ENCODE assay signal across 23 cellular contexts in genomic region chr9:134004131-134004873, GRCh38.
"Had no signal": no experiment of that assay in that cellular context is flagged by ENCODE, and none has a peak within 500 bp of the region (broad histone marks: within the 10 kb centered on the region; RNA-seq: fewer than 3 reads in every experiment).

No MANE protein-coding gene starts in this region.

- H3K9me3 Mint-ChIP-seq: activated naive CD4-positive, alpha-beta T cell treated with anti-CD3 and anti-CD28 coated beads, Interleukin-2, amount 50 U/mL, for 72 hours; immature natural killer cell; mesothelial cell of epicardium; naive thymus-derived CD8-positive, alpha-beta T cell; T-helper 2 cell treated with Interferon-gamma antibody and Interleukin-4, amounts not matched to agents 5 μg/mL and 100 μg/mL, for 36 hours had no signal

- H3K27me3 ChIP-seq: brain microvascular endothelial cell, hepatocyte, upper lobe of left lung had no signal

- H3K4me1 ChIP-seq: esophagus muscularis mucosa, upper lobe of left lung had no signal

- H3K27ac Mint-ChIP-seq: activated CD8-positive, alpha-beta T cell treated with anti-CD3 and anti-CD28 coated beads, Interleukin-2, amount 10 ng/mL, durations not matched to agents 7 days and 5 days; activated naive CD4-positive, alpha-beta T cell treated with anti-CD3 and anti-CD28 coated beads, Interleukin-2, amount 50 U/mL, for 72 hours; immature natural killer cell; mesothelial cell of epicardium; T-cell; T-helper 2 cell treated with Interferon-gamma antibody and Interleukin-4, amounts not matched to agents 5 μg/mL and 100 μg/mL, for 36 hours had no signal

- H3K9me3 ChIP-seq: esophagus muscularis mucosa, upper lobe of left lung had no signal

- H3K36me3 ChIP-seq: brain microvascular endothelial cell, esophagus muscularis mucosa, upper lobe of left lung, WERI-Rb-1 had no signal

- H2AFZ ChIP-seq: hepatocyte had no signal

- H3K4me3 Mint-ChIP-seq: activated CD8-positive, alpha-beta T cell treated with anti-CD3 and anti-CD28 coated beads, Interleukin-2, amount 10 ng/mL, durations not matched to agents 7 days and 5 days; immature natural killer cell; mesothelial cell of epicardium; naive thymus-derived CD8-positive, alpha-beta T cell; T-cell; T-helper 2 cell treated with Interferon-gamma antibody and Interleukin-4, amounts not matched to agents 5 μg/mL and 100 μg/mL, for 36 hours had no signal

- H3K79me2 ChIP-seq: hepatocyte had no signal

- H3K4me1 Mint-ChIP-seq: immature natural killer cell; naive thymus-derived CD8-positive, alpha-beta T cell; T-cell had no signal

- FAIRE-seq: frontal cortex, TTC549 had no signal

- H3K36me3 Mint-ChIP-seq: activated naive CD4-positive, alpha-beta T cell treated with anti-CD3 and anti-CD28 coated beads, Interleukin-2, amount 50 U/mL, for 72 hours; immature natural killer cell; mesothelial cell of epicardium; naive thymus-derived CD8-positive, alpha-beta T cell; T-cell had no signal

- ATAC-seq: activated CD8-positive, alpha-beta T cell treated with anti-CD3 and anti-CD28 coated beads, Interleukin-2, amount 10 ng/mL, durations not matched to agents 7 days and 5 days; activated naive CD4-positive, alpha-beta T cell treated with anti-CD3 and anti-CD28 coated beads, Interleukin-2, amount 50 U/mL, for 72 hours; left ventricle myocardium superior; naive thymus-derived CD8-positive, alpha-beta T cell; stimulated activated naive CD8-positive, alpha-beta T cell treated with anti-CD3 and anti-CD28 coated beads, Interleukin-15, Interleukin-2, amounts not matched to agents 100 U/mL and 50 U/mL, for 24 hours; T-cell had no signal

- H3K27ac ChIP-seq: brain microvascular endothelial cell, esophagus muscularis mucosa, hepatocyte, upper lobe of left lung, WERI-Rb-1 had no signal

- DNase-seq: activated CD4-positive, alpha-beta T cell treated with anti-CD3 and anti-CD28 coated beads for 1 hour; activated CD4-positive, alpha-beta T cell treated with anti-CD3 and anti-CD28 coated beads, Interleukin-2, amount 50 U/mL, for 1 hour; activated CD8-positive, alpha-beta T cell treated with anti-CD3 and anti-CD28 coated beads, Interleukin-2, amount 10 ng/mL, durations not matched to agents 7 days and 5 days; aorta; brain microvascular endothelial cell; glutamatergic neuron; immature natural killer cell; left ventricle myocardium superior; mammary epithelial cell; naive thymus-derived CD8-positive, alpha-beta T cell; stimulated activated CD4-positive, alpha-beta T cell treated with anti-CD3 and anti-CD28 coated beads, Interleukin-2, amount 100 ng/mL, for 48 hours; stimulated activated CD8-positive, alpha-beta memory T cell treated with anti-CD3 and anti-CD28 coated beads, Interleukin-4, amount 100 ng/mL, for 48 hours; stimulated activated naive CD8-positive, alpha-beta T cell treated with anti-CD3 and anti-CD28 coated beads, Interleukin-15, Interleukin-2, amounts not matched to agents 100 U/mL and 50 U/mL, for 24 hours; T-cell; upper lobe of left lung; WERI-Rb-1 had no signal

- H3K4me3 ChIP-seq: esophagus muscularis mucosa, hepatocyte, upper lobe of left lung had no signal

- H3K4me2 ChIP-seq: hepatocyte had no signal
